8 cellular contexts compared by ENCODE assay signal in genomic region chr2:219155054-219155644, GRCh38. TPM values are rescaled to one million over a fixed set of nuclear protein-coding genes. Genes with fewer than 3 reads are reported as not detected.
A peak's percentile ranks its signal among the peaks of the same experiment; 100 is the strongest.
DNase-seq lines count a peak whose midpoint lies in the region; ATAC-seq and TF ChIP-seq lines count a peak whose summit lies in the region.

No MANE protein-coding gene starts in this region.

- TF ChIP-seq RAD21 in SK-N-SH (IDR thresholded peaks at IDR 0.05; ENCODE audit: low read length), result peak; percentile 90

- no peak overlapping the region for H3K4me3 Mint-ChIP-seq in effector memory CD8-positive, alpha-beta T cell
- no peak overlapping the region for H3K4me3 Mint-ChIP-seq in memory B cell

- ATAC-seq in effector memory CD8-positive, alpha-beta T cell (replicated peaks), result peak; percentile 34
- ATAC-seq in memory B cell (ENCODE audit: low read depth), result no peak
- ATAC-seq in GM18861 (IDR thresholded peaks at IDR 0.05; ENCODE audit: unreplicated experiment), result no peak
- ATAC-seq in GM18870 (IDR thresholded peaks at IDR 0.05; ENCODE audit: unreplicated experiment), result no peak

- no peak overlapping the region for H2AFZ ChIP-seq in SK-N-SH (ENCODE audit: low read depth)

- peaks cover 8% of the 10 kb centered on the region for H3K36me3 Mint-ChIP-seq in effector memory CD8-positive, alpha-beta T cell (ENCODE audit: insufficient read depth)
- peaks cover 22% of the 10 kb centered on the region for H3K36me3 Mint-ChIP-seq in memory B cell

- H3K4me3 ChIP-seq in SK-N-SH (ENCODE audit: low read depth in 2 of 2, low read length in 1 of 2), result no peak overlapping the region

- H3K9me3 Mint-ChIP-seq in effector memory CD8-positive, alpha-beta T cell, result no peaks in the 10 kb centered on the region
- no peaks in the 10 kb centered on the region for H3K9me3 Mint-ChIP-seq in memory B cell

- TF ChIP-seq EP300 in SK-N-SH (IDR thresholded peaks at IDR 0.05; ENCODE audit: borderline replicate concordance in 1 of 2, low read depth in 1 of 2, low read length in 1 of 2), result no peak

- no peak overlapping the region for H3K27ac Mint-ChIP-seq in effector memory CD8-positive, alpha-beta T cell
- H3K27ac Mint-ChIP-seq in memory B cell, result no peak overlapping the region

- 2% methylated on average over 4 of the region's 4 CpGs for WGBS in SK-N-SH (ENCODE audit: low lambda C conversion rate)

- DNase-seq in 8988T, result peak; percentile 60
- peak; percentile 31 for DNase-seq in GDM1 (lab: John Stamatoyannopoulos, UW)
- DNase-seq in NCI-H1105 (lab: John Stamatoyannopoulos, UW), result peak; percentile 71
- peak; percentile 73 for DNase-seq in SK-N-SH
- DNase-seq in effector memory CD8-positive, alpha-beta T cell, result peak; percentile 43 to 47 (median 43)
- peak; percentile 30 to 55 for DNase-seq in memory B cell (ENCODE audit: low spot score in 2 of 2)

- TF ChIP-seq CTCF in SK-N-SH (IDR thresholded peaks at IDR 0.05), result peak; percentile 67

- no peak overlapping the region for H3K9ac ChIP-seq in SK-N-SH

- POLR2A ChIA-PET in SK-N-SH (lab: Yijun Ruan, JAX), result interaction anchor here (0.6 kb wide), 1 partner anchor 160 kb away, joined by 3 read pairs; no protein-coding TSS in a partner anchor

- no peaks in the 10 kb centered on the region for H3K27me3 Mint-ChIP-seq in effector memory CD8-positive, alpha-beta T cell
- H3K27me3 Mint-ChIP-seq in memory B cell, result no peaks in the 10 kb centered on the region

- no peaks in the 10 kb centered on the region for H3K9me2 ChIP-seq in SK-N-SH

- no peaks in the 10 kb centered on the region for H3K27me3 ChIP-seq in SK-N-SH (ENCODE audit: insufficient read depth)

- peaks cover 16 to 27% of the 10 kb centered on the region in 2 experiments for H3K36me3 ChIP-seq in SK-N-SH (replicated peaks in 1 of 2; ENCODE audit: control insufficient read depth in 1 of 2, insufficient read depth in 2 of 2, low read length in 1 of 2)

- H3K4me1 Mint-ChIP-seq in effector memory CD8-positive, alpha-beta T cell (ENCODE audit: low read depth in 2 of 2), result peaks cover 7 to 13% of the 10 kb centered on the region in 2 donors
- H3K4me1 Mint-ChIP-seq in memory B cell, result peaks cover 9% of the 10 kb centered on the region

- H3F3A ChIP-seq in SK-N-SH (replicated peaks; ENCODE audit: insufficient read depth), result peaks cover 17% of the 10 kb centered on the region

- no peaks in the 10 kb centered on the region for H4K20me1 ChIP-seq in SK-N-SH (ENCODE audit: insufficient read depth)

- no peaks in the 10 kb centered on the region for H3K9me3 ChIP-seq in SK-N-SH

- no peak overlapping the region for H3K4me2 ChIP-seq in SK-N-SH

- H3K79me2 ChIP-seq in SK-N-SH (ENCODE audit: insufficient read depth), result peaks cover 2% of the 10 kb centered on the region; the same call in 1 of the 2 replicates

- H3K4me1 ChIP-seq in SK-N-SH (ENCODE audit: control insufficient read depth in 1 of 2, insufficient read depth in 2 of 2, low read depth in 1 of 2, low read length in 1 of 2), result peaks cover 0 to 5% of the 10 kb centered on the region in 2 experiments; a peak in 1 of 4 replicates

- no peak overlapping the region for H3K27ac ChIP-seq in SK-N-SH (ENCODE audit: low read depth in 2 of 2, low read length in 1 of 2)

- CTCF ChIA-PET in SK-N-SH (lab: Yijun Ruan, JAX), result interaction anchor here (0.5 to 14.9 kb wide), 62 partner anchors 8 to 301 kb away, joined by 3 to 205 read pairs (median 5); partner anchors contain the start of genes CFAP65, CNPPD1 and IHH

TF ChIP-seq in SK-N-SH, 30 proteins besides CTCF, POLR2A, EP300 and RAD21:
- TF ChIP-seq PBX3 (IDR thresholded peaks at IDR 0.05), result no peak
- TF ChIP-seq EZH2phosphoT487 (IDR thresholded peaks at IDR 0.05; ENCODE audit: borderline replicate concordance, low read depth), result no peak
- TF ChIP-seq SIN3A (IDR thresholded peaks at IDR 0.05; ENCODE audit: borderline replicate concordance, low read depth, low read length), result no peak
- TF ChIP-seq FOSL2 (IDR thresholded peaks at IDR 0.05; ENCODE audit: borderline replicate concordance, low read depth), result no peak
- no peak for TF ChIP-seq MXI1 (IDR thresholded peaks at IDR 0.05; ENCODE audit: low read depth, low read length)
- TF ChIP-seq FOXM1 (IDR thresholded peaks at IDR 0.05; ENCODE audit: low read depth), result no peak
- no peak for TF ChIP-seq MEF2A (IDR thresholded peaks at IDR 0.05; ENCODE audit: borderline replicate concordance, low read depth)
- no peak for TF ChIP-seq JUND (IDR thresholded peaks at IDR 0.05)
- TF ChIP-seq SMC3 (IDR thresholded peaks at IDR 0.05; ENCODE audit: low read depth, low read length), result peak; percentile 77
- no peak for TF ChIP-seq ZBTB33 (IDR thresholded peaks at IDR 0.05; ENCODE audit: borderline replicate concordance, low read depth)
- no peak for TF ChIP-seq TCF12 (IDR thresholded peaks at IDR 0.05)
- TF ChIP-seq YY1 (IDR thresholded peaks at IDR 0.05; ENCODE audit: low read depth), result no peak
- TF ChIP-seq CHD2 (IDR thresholded peaks at IDR 0.05; ENCODE audit: low read length, partially characterized antibody), result no peak
- peak; percentile 25; the same call in 1 of the 2 replicates for TF ChIP-seq RCOR1 (IDR thresholded peaks at IDR 0.05; ENCODE audit: low read length)
- no peak for TF ChIP-seq RXRA (IDR thresholded peaks at IDR 0.05; ENCODE audit: borderline replicate concordance, low read depth)
- no peak for TF ChIP-seq TAF1 (IDR thresholded peaks at IDR 0.05; ENCODE audit: borderline replicate concordance, low read depth, low read length)

RNA-seq across cellular contexts. Expression of gene NHEJ1, which starts 5.5 kb away (rescaled TPM):
- 16.3 and 21.0 TPM in 2 replicates for polyA plus RNA-seq in SK-N-SH (2012; rRNA removed)
- 14.2 and 16.0 TPM in 2 replicates for polyA plus RNA-seq in SK-N-SH (2012; cell fraction: cytosol; rRNA removed)
- 12.6 and 24.6 TPM in 2 replicates for polyA plus RNA-seq in SK-N-SH (2012; cell fraction: nucleus; rRNA removed)

RNA-seq across cellular contexts. Expression of gene SLC23A3, which starts 14.7 kb away (rescaled TPM):
- 2.1 and 3.5 TPM in 2 replicates for polyA plus RNA-seq in SK-N-SH (2012; rRNA removed)
- polyA plus RNA-seq in SK-N-SH (2012; cell fraction: cytosol; rRNA removed), result 0.20 and 0.21 TPM in 2 replicates
- polyA plus RNA-seq in SK-N-SH (2012; cell fraction: nucleus; rRNA removed), result 25.9 and 27.5 TPM in 2 replicates

RNA-seq across cellular contexts. Expression of gene CNPPD1, which starts 21.6 kb away (rescaled TPM):
- polyA plus RNA-seq in SK-N-SH (2012; rRNA removed), result 75.9 and 84.1 TPM in 2 replicates
- 45.1 and 54.5 TPM in 2 replicates for polyA plus RNA-seq in SK-N-SH (2012; cell fraction: cytosol; rRNA removed)
- polyA plus RNA-seq in SK-N-SH (2012; cell fraction: nucleus; rRNA removed), result 127 and 136 TPM in 2 replicates

RNA-seq across cellular contexts. Expression of gene RETREG2, which starts 22.9 kb away (rescaled TPM):
- polyA plus RNA-seq in SK-N-SH (2012; rRNA removed), result 74.6 and 94.8 TPM in 2 replicates
- 54.7 and 75.7 TPM in 2 replicates for polyA plus RNA-seq in SK-N-SH (2012; cell fraction: cytosol; rRNA removed)
- polyA plus RNA-seq in SK-N-SH (2012; cell fraction: nucleus; rRNA removed), result 74.9 and 95.1 TPM in 2 replicates

RNA-seq across cellular contexts. Expression of gene ZFAND2B, which starts 51.4 kb away (rescaled TPM):
- 39.9 and 46.9 TPM in 2 replicates for polyA plus RNA-seq in SK-N-SH (2012; rRNA removed)
- polyA plus RNA-seq in SK-N-SH (2012; cell fraction: cytosol; rRNA removed), result 17.0 and 24.3 TPM in 2 replicates
- 144 TPM in 2 replicates for polyA plus RNA-seq in SK-N-SH (2012; cell fraction: nucleus; rRNA removed)
